11 cellular contexts compared by ENCODE assay signal in genomic region chr2:11533278-11534077, GRCh38. TPM values are rescaled to one million over a fixed set of nuclear protein-coding genes. Genes with fewer than 3 reads are reported as not detected.
DNase-seq lines count a peak whose midpoint lies in the region; ATAC-seq and TF ChIP-seq lines count a peak whose summit lies in the region.
"Had no signal": no experiment of that assay in that cellular context is flagged by ENCODE, and none has a peak within 500 bp of the region (broad histone marks: within the 10 kb centered on the region; RNA-seq: fewer than 3 reads in every experiment).

Gene GREB1, plus strand, starts transcription at chr2:11534045. Its CDS starts 22,570 bp downstream, at chr2:11556615.

- in situ Hi-C loops in KBM-7 (cut with MboI; ENCODE audit: low pct_unique_long_range_greater_than_20kb, low sequenced_read_pairs) = no loop called here
- in situ Hi-C loops in SK-MEL-5 (cut with HindIII; ENCODE audit: low pct_unique_long_range_greater_than_20kb, low sequenced_read_pairs) = no loop called here

- no peak within 1 kb of the TSS for H3K27ac Mint-ChIP-seq in activated naive CD4-positive, alpha-beta T cell treated with anti-CD3 and anti-CD28 coated beads, Interleukin-2, amount 10 ng/mL, durations not matched to agents 7 days and 5 days
- H3K27ac Mint-ChIP-seq: stimulated activated naive CD8-positive, alpha-beta T cell treated with anti-CD3 and anti-CD28 coated beads, Interleukin-15, Interleukin-2, amounts not matched to agents 100 ng/mL and 50 ng/mL, for 24 hours had no signal

- H3K4me3 Mint-ChIP-seq in activated naive CD4-positive, alpha-beta T cell treated with anti-CD3 and anti-CD28 coated beads, Interleukin-2, amount 10 ng/mL, durations not matched to agents 7 days and 5 days = no peak within 1 kb of the TSS
- H3K4me3 Mint-ChIP-seq: CD8-positive, alpha-beta memory T cell; IgD-negative memory B cell; stimulated activated naive CD8-positive, alpha-beta T cell treated with anti-CD3 and anti-CD28 coated beads, Interleukin-15, Interleukin-2, amounts not matched to agents 100 ng/mL and 50 ng/mL, for 24 hours had no signal

- H3K4me1 Mint-ChIP-seq in activated naive CD4-positive, alpha-beta T cell treated with anti-CD3 and anti-CD28 coated beads, Interleukin-2, amount 10 ng/mL, durations not matched to agents 7 days and 5 days = no peaks in the 10 kb centered on the region
- H3K4me1 Mint-ChIP-seq: CD8-positive, alpha-beta memory T cell; IgD-negative memory B cell had no signal

- no peak for TF ChIP-seq CTCF in smooth muscle cell (IDR thresholded peaks at IDR 0.05; ENCODE audit: borderline replicate concordance, insufficient read depth, poor library complexity, severe bottlenecking)

- peaks cover 5% of the 10 kb centered on the region for H3K4me1 ChIP-seq in smooth muscle cell (ENCODE audit: low read depth)

- 27% methylated on average over 9 of the region's 9 CpGs for WGBS in smooth muscle cell (ENCODE audit: low lambda C conversion rate)

- peak within 1 kb of the TSS; percentile 74 for H3K27ac ChIP-seq in smooth muscle cell (ENCODE audit: low read depth)

- peak within 1 kb of the TSS; percentile 82 for H3K4me2 ChIP-seq in smooth muscle cell

- H3K27me3 Mint-ChIP-seq in activated naive CD4-positive, alpha-beta T cell treated with anti-CD3 and anti-CD28 coated beads, Interleukin-2, amount 10 ng/mL, durations not matched to agents 7 days and 5 days = peaks cover 19% of the 10 kb centered on the region

- no peak within 1 kb of the TSS for H2AFZ ChIP-seq in smooth muscle cell (ENCODE audit: low read depth)

- peak within 1 kb of the TSS; percentile 11 for H3K4me3 ChIP-seq in smooth muscle cell

- H3K9me3 Mint-ChIP-seq in activated naive CD4-positive, alpha-beta T cell treated with anti-CD3 and anti-CD28 coated beads, Interleukin-2, amount 10 ng/mL, durations not matched to agents 7 days and 5 days = no peaks in the 10 kb centered on the region
- H3K9me3 Mint-ChIP-seq: CD8-positive, alpha-beta memory T cell; IgD-negative memory B cell; stimulated activated naive CD8-positive, alpha-beta T cell treated with anti-CD3 and anti-CD28 coated beads, Interleukin-15, Interleukin-2, amounts not matched to agents 100 ng/mL and 50 ng/mL, for 24 hours had no signal

- H3K79me2 ChIP-seq in smooth muscle cell (ENCODE audit: low read depth) = no peaks in the 10 kb centered on the region

- H3K27me3 ChIP-seq in smooth muscle cell (ENCODE audit: low read depth) = no peaks in the 10 kb centered on the region

- H4K20me1 ChIP-seq in smooth muscle cell (ENCODE audit: low read depth) = no peaks in the 10 kb centered on the region

- DNase-seq in KBM-7 (peak; percentile 12), SK-MEL-5 (ENCODE audit: low read depth, low spot score) (no peak), fibroblast of peridontal ligament (ENCODE audit: extremely low read depth) (peak; percentile 83), smooth muscle cell (lab: John Stamatoyannopoulos, UW; ENCODE audit: unreplicated experiment) (no peak)
- no peak for DNase-seq in stimulated activated CD4-positive, alpha-beta T cell treated with anti-CD3 and anti-CD28 coated beads, Interleukin-4, amount 100 ng/mL, for 1 hour
- no peak for DNase-seq in activated naive CD4-positive, alpha-beta T cell treated with anti-CD3 and anti-CD28 coated beads, Interleukin-2, amount 10 ng/mL, durations not matched to agents 7 days and 5 days
- DNase-seq: CD8-positive, alpha-beta memory T cell had no signal

- no peak for ATAC-seq in HG02938 (IDR thresholded peaks at IDR 0.05; ENCODE audit: unreplicated experiment)
- ATAC-seq in HG02852 (IDR thresholded peaks at IDR 0.05; ENCODE audit: unreplicated experiment) = no peak

- H3K36me3 ChIP-seq in smooth muscle cell (ENCODE audit: low read depth) = no peaks in the 10 kb centered on the region

- no peaks in the 10 kb centered on the region for H3K9me3 ChIP-seq in smooth muscle cell (replicated peaks; ENCODE audit: low read depth)

- H3K36me3 Mint-ChIP-seq in activated naive CD4-positive, alpha-beta T cell treated with anti-CD3 and anti-CD28 coated beads, Interleukin-2, amount 10 ng/mL, durations not matched to agents 7 days and 5 days = no peaks in the 10 kb centered on the region
- H3K36me3 Mint-ChIP-seq: CD8-positive, alpha-beta memory T cell; IgD-negative memory B cell had no signal

- CTCF ChIA-PET in activated naive CD4-positive, alpha-beta T cell treated with anti-CD3 and anti-CD28 coated beads, Interleukin-2, amount 10 ng/mL, durations not matched to agents 7 days and 5 days (lab: Charles Lee) = interaction anchor here (1.6 to 1.7 kb wide), 2 partner anchors 50 to 51 kb away, joined by 3 to 4 read pairs; no protein-coding TSS in a partner anchor

- H3F3A ChIP-seq in smooth muscle cell (ENCODE audit: low read depth) = peaks cover 4% of the 10 kb centered on the region

- H3K9ac ChIP-seq in smooth muscle cell (ENCODE audit: low read depth) = no peak within 1 kb of the TSS

RNA-seq across cellular contexts. Expression of gene GREB1, which starts in this region (rescaled TPM):
- 57.6 and 72.2 TPM in 2 replicates for total RNA-seq in SK-MEL-5 (2014; rRNA removed; shearing (Covaris generic))
- polyA plus RNA-seq in SK-MEL-5 (2015; cell fraction: cytosol; rRNA removed) = 73.8 and 91.7 TPM in 2 replicates
- 61.7 and 64.1 TPM in 2 replicates for polyA plus RNA-seq in SK-MEL-5 (2015; cell fraction: nucleus; rRNA removed)
- total RNA-seq in smooth muscle cell = 1.7 and 3.9 TPM in 2 replicates
- 4.3 and 7.3 TPM in 2 replicates for polyA plus RNA-seq in smooth muscle cell
- polyA plus RNA-seq: IgD-negative memory B cell had no signal

Comparison
In these comparisons a context has a peak if more than half of its experiments do, and no peak if none do; other contexts are left out.
1. RNA of gene GREB1 (total RNA-seq): 57.6 to 72.2 TPM in SK-MEL-5; 1.7 to 3.9 TPM in smooth muscle cell; every median in the first group is over 10 times any median in the second.
2. DNase-seq: peak in KBM-7 (single experiment) and fibroblast of peridontal ligament (single experiment); none in SK-MEL-5 (single experiment), smooth muscle cell (single experiment), stimulated activated CD4-positive, alpha-beta T cell treated with anti-CD3 and anti-CD28 coated beads, Interleukin-4, amount 100 ng/mL, for 1 hour (single experiment) and activated naive CD4-positive, alpha-beta T cell treated with anti-CD3 and anti-CD28 coated beads, Interleukin-2, amount 10 ng/mL, durations not matched to agents 7 days and 5 days (single experiment).